In the genomic region with DNA sequence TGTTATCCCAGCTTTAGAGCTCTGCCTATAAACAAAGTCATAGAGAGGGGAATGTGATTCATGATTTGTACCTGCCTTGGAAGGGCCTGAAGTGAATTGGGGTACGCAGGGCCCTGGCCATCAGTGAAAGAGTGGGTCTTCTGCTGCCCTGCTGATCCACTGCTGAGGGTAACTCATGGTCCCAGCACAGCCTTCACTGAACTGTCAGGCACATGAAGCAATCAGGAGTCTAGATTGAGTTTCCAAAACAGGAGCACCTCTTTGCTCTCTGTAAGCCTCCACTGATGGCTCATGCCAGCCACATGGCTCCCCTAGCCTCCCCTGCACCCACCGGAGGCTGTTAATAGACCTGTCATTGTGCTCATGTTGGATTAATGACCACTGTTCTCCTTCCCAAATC, we compare ENCODE assay signal across 22 cellular contexts.
"Had no signal": no experiment of that assay in that cellular context is flagged by ENCODE, and none has a peak within 500 bp of the region (broad histone marks: within the 10 kb centered on the region; RNA-seq: fewer than 3 reads in every experiment).

No MANE protein-coding gene starts in this region.

- DNase-seq: activated CD4-positive, alpha-beta T cell treated with anti-CD3 and anti-CD28 coated beads for 48 hours; activated CD4-positive, alpha-beta T cell treated with anti-CD3 and anti-CD28 coated beads, Interleukin-2, amount 50 U/mL, for 4 hours; activated CD4-positive, CD25-positive, alpha-beta regulatory T cell treated with anti-CD3 and anti-CD28 coated beads, Interleukin-2, amount 50 U/mL, for 72 hours; activated CD8-positive, alpha-beta memory T cell treated with anti-CD3 and anti-CD28 coated beads, Interleukin-2, amount 50 U/mL, for 48 hours; activated CD8-positive, alpha-beta T cell treated with anti-CD3 and anti-CD28 coated beads, Interleukin-2, amount 10 ng/mL, durations not matched to agents 7 days and 5 days; activated effector memory CD4-positive, alpha-beta T cell treated with Interleukin-2 at 50 U/mL for 16 hours; activated naive CD4-positive, alpha-beta T cell; activated T-cell treated with anti-CD3 and anti-CD28 coated beads, Interleukin-2, amount 50 U/mL, for 24 hours; KG1; NCI-H1092 treated with DMSO at 0.1 percent for 48 hours; NCI-H1417 treated with DMSO at 0.1 percent for 48 hours; NCI-H1694; NCI-H2029; NCI-H2107; NCI-H2171 treated with DMSO at 0.1 percent for 48 hours; NCI-H226; NCI-H526; NCI-H82; SIG-M5; T-helper 17 cell; T-helper 9 cell had no signal

- ATAC-seq: activated CD8-positive, alpha-beta T cell treated with anti-CD3 and anti-CD28 coated beads, Interleukin-2, amount 10 ng/mL, durations not matched to agents 7 days and 5 days; T-helper 17 cell; WTC11 had no signal
